ENCODE assay signal across 20 cellular contexts in genomic region chr2:101230541-101230993, GRCh38. TPM values are rescaled to one million over a fixed set of nuclear protein-coding genes. Genes with fewer than 3 reads are reported as not detected.
DNase-seq lines count a peak whose midpoint lies in the region; ATAC-seq and TF ChIP-seq lines count a peak whose summit lies in the region.
"Had no signal": no experiment of that assay in that cellular context is flagged by ENCODE, and none has a peak within 500 bp of the region (broad histone marks: within the 10 kb centered on the region; RNA-seq: fewer than 3 reads in every experiment).

No MANE protein-coding gene starts in this region.

- peak overlapping the region; percentile 1 to 49 (median 33) for H3K27ac ChIP-seq in right lobe of liver
- H3K27ac ChIP-seq: prostate gland, spleen, uterus had no signal

- H3K9me3 ChIP-seq in right lobe of liver (no peaks in the 10 kb centered on the region), mucosa of descending colon (no peaks in the 10 kb centered on the region)
- H3K9me3 ChIP-seq: prostate gland, uterus had no signal

- H3K4me1 ChIP-seq in right lobe of liver: peaks cover 0 to 31% (median 16%) of the 10 kb centered on the region in 4 donors
- no peaks in the 10 kb centered on the region for H3K4me1 ChIP-seq in mucosa of descending colon (ENCODE audit: low read depth)
- H3K4me1 ChIP-seq: prostate gland, uterus had no signal

- H3K4me1 Mint-ChIP-seq in activated naive CD8-positive, alpha-beta T cell treated with anti-CD3 and anti-CD28 coated beads for 36 hours: peaks cover 3% of the 10 kb centered on the region
- H3K4me1 Mint-ChIP-seq: activated naive CD8-positive, alpha-beta T cell treated with anti-CD3 and anti-CD28 coated beads, Interleukin-2, amount 50 U/mL, for 24 hours; activated T-helper 17 cell treated with anti-CD3 and anti-CD28 coated beads, Interleukin-2, amount 50 U/mL, for 72 hours; nephron progenitor cell had no signal

- H3K27me3 ChIP-seq in right lobe of liver: no peaks in the 10 kb centered on the region
- H3K27me3 ChIP-seq: uterus had no signal

- no peaks in the 10 kb centered on the region for H3K36me3 Mint-ChIP-seq in activated naive CD8-positive, alpha-beta T cell treated with anti-CD3 and anti-CD28 coated beads for 36 hours

- H3K36me3 ChIP-seq in right lobe of liver (no peaks in the 10 kb centered on the region), mucosa of descending colon (ENCODE audit: low read depth) (no peaks in the 10 kb centered on the region)
- H3K36me3 ChIP-seq: prostate gland, spleen, uterus had no signal

- DNase-seq in AG08396 (ENCODE audit: low spot score): peak; percentile 45
- DNase-seq in OCI-M1 (lab: John Stamatoyannopoulos, UW): peak; percentile 8
- peak; percentile 57 for DNase-seq in fibroblast of peridontal ligament (ENCODE audit: extremely low read depth)
- no peak for DNase-seq in right lobe of liver
- no peak for DNase-seq in activated naive CD8-positive, alpha-beta T cell treated with anti-CD3 and anti-CD28 coated beads for 36 hours
- no peak for DNase-seq in HT-29 (ENCODE audit: low spot score)
- DNase-seq in mucosa of descending colon: no peak
- DNase-seq: activated naive CD8-positive, alpha-beta T cell treated with anti-CD3 and anti-CD28 coated beads, Interleukin-2, amount 50 U/mL, for 24 hours; CD4-positive, alpha-beta T cell; DMS79; hippocampal formation; islet precursor cell; Kasumi-1; NCI-H69; nephron progenitor cell; spleen; uterus had no signal

- peak; percentile 51 for TF ChIP-seq POLR2A in right lobe of liver (IDR thresholded peaks at IDR 0.05)

- no peak overlapping the region for H3K27ac Mint-ChIP-seq in activated naive CD8-positive, alpha-beta T cell treated with anti-CD3 and anti-CD28 coated beads for 36 hours
- H3K27ac Mint-ChIP-seq: activated naive CD8-positive, alpha-beta T cell treated with anti-CD3 and anti-CD28 coated beads, Interleukin-2, amount 50 U/mL, for 24 hours; activated T-helper 17 cell treated with anti-CD3 and anti-CD28 coated beads, Interleukin-2, amount 50 U/mL, for 72 hours; CD4-positive, alpha-beta T cell; nephron progenitor cell had no signal

- intact Hi-C loops in right lobe of liver (cut with DNase I): no loop called here
- intact Hi-C loops in mucosa of descending colon (cut with DNase I, micrococcal nuclease): no loop called here

- 41% methylated on average over 2 of the region's 2 CpGs for WGBS in right lobe of liver (ENCODE audit: insufficient coverage, low coverage, low lambda C conversion rate, missing lambda C conversion rate)

- no peak overlapping the region for H3K4me3 ChIP-seq in right lobe of liver
- no peak overlapping the region for H3K4me3 ChIP-seq in mucosa of descending colon
- H3K4me3 ChIP-seq: prostate gland, spleen, uterus had no signal

- H3K9me3 Mint-ChIP-seq in activated naive CD8-positive, alpha-beta T cell treated with anti-CD3 and anti-CD28 coated beads for 36 hours: peaks cover 3% of the 10 kb centered on the region
- H3K9me3 Mint-ChIP-seq: activated naive CD8-positive, alpha-beta T cell treated with anti-CD3 and anti-CD28 coated beads, Interleukin-2, amount 50 U/mL, for 24 hours; activated T-helper 17 cell treated with anti-CD3 and anti-CD28 coated beads, Interleukin-2, amount 50 U/mL, for 72 hours; CD4-positive, alpha-beta T cell had no signal

- H3K27me3 Mint-ChIP-seq in activated naive CD8-positive, alpha-beta T cell treated with anti-CD3 and anti-CD28 coated beads for 36 hours: no peaks in the 10 kb centered on the region
- H3K27me3 Mint-ChIP-seq: activated naive CD8-positive, alpha-beta T cell treated with anti-CD3 and anti-CD28 coated beads, Interleukin-2, amount 50 U/mL, for 24 hours; activated T-helper 17 cell treated with anti-CD3 and anti-CD28 coated beads, Interleukin-2, amount 50 U/mL, for 72 hours; CD4-positive, alpha-beta T cell had no signal

- H3K4me3 Mint-ChIP-seq in activated naive CD8-positive, alpha-beta T cell treated with anti-CD3 and anti-CD28 coated beads for 36 hours: no peak overlapping the region
- H3K4me3 Mint-ChIP-seq: activated naive CD8-positive, alpha-beta T cell treated with anti-CD3 and anti-CD28 coated beads, Interleukin-2, amount 50 U/mL, for 24 hours; activated T-helper 17 cell treated with anti-CD3 and anti-CD28 coated beads, Interleukin-2, amount 50 U/mL, for 72 hours; CD4-positive, alpha-beta T cell; nephron progenitor cell had no signal

- TF ChIP-seq CTCF in right lobe of liver (IDR thresholded peaks at IDR 0.05) (no peak), mucosa of descending colon (IDR thresholded peaks at IDR 0.05) (no peak)

- ATAC-seq in right lobe of liver: peak; percentile 68 to 82 (median 74)
- no peak for ATAC-seq in GM21737 (IDR thresholded peaks at IDR 0.05; ENCODE audit: unreplicated experiment)
- no peak for ATAC-seq in mucosa of descending colon
- ATAC-seq: activated naive CD8-positive, alpha-beta T cell treated with anti-CD3 and anti-CD28 coated beads, Interleukin-2, amount 50 U/mL, for 24 hours; activated T-helper 17 cell treated with anti-CD3 and anti-CD28 coated beads, Interleukin-2, amount 50 U/mL, for 72 hours had no signal

RNA-seq across cellular contexts. Expression of gene CNOT11, which starts 22.1 kb away (rescaled TPM):
- total RNA-seq in right lobe of liver (10 to 100 TPM; 17.0 to 28.5 (median 21.5) TPM), mucosa of descending colon (10 to 100 TPM; 39.3 to 56.7 (median 54.4) TPM)
- 10 to 100 TPM; 60.7 to 64.7 TPM for total RNA-seq in activated naive CD8-positive, alpha-beta T cell treated with anti-CD3 and anti-CD28 coated beads for 36 hours
- total RNA-seq in HT-29 (2014; rRNA removed; shearing (Covaris generic)): 64.9 and 68.6 TPM in 2 replicates

Comparison
In these comparisons a context has a peak if more than half of its experiments do, and no peak if none do; other contexts are left out.
1. DNase-seq: peak in AG08396 (single experiment), OCI-M1 (single experiment) and fibroblast of peridontal ligament (single experiment); none in right lobe of liver (0 of 3), activated naive CD8-positive, alpha-beta T cell treated with anti-CD3 and anti-CD28 coated beads for 36 hours (single experiment), HT-29 (single experiment) and mucosa of descending colon (0 of 3).
2. ATAC-seq: peak in right lobe of liver (4 of 4); none in GM21737 (single experiment) and mucosa of descending colon (single experiment).